11 cellular contexts compared by ENCODE assay signal in the genomic region with DNA sequence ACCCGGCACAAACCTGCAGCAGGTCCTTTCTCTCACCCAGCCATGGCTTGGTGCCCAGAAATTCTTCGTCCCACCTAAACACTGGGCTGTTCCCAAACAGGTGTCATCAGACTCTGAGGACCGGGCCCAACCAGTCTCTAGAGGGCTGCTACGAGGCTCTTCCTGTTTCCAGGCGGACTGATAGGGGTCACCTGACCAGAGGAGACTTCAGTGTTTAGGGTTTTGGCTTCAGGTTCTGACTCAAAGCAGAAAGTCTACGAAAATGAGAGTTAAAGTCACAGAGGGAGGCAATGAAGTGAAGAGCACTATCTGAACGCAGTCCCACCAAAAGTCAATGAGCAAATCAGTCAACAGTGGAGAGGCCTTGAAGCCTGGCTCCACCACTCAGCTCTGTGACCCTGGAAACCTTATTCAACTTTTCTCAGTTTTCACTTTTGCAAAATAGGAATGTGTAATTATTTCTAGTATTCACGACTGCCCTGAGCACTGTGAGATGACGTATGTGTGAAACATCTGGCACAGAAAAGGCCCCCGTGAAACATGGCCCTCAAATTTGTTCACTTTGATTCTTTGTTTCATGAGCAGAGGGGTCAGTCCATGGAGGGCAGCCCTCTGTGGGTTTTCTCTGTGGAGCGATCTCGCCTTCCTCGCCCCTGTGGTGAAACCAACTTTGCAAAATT.
A peak's percentile ranks its signal among the peaks of the same experiment; 100 is the strongest.
DNase-seq lines count a peak whose midpoint lies in the region; ATAC-seq and TF ChIP-seq lines count a peak whose summit lies in the region.
"Had no signal": no experiment of that assay in that cellular context is flagged by ENCODE, and none has a peak within 500 bp of the region (broad histone marks: within the 10 kb centered on the region; RNA-seq: fewer than 3 reads in every experiment).

No MANE protein-coding gene starts in this region.

- no peak overlapping the region for H3K4me3 Mint-ChIP-seq in activated T-helper 17 cell treated with anti-CD3 and anti-CD28 coated beads, Interleukin-2, amount 50 U/mL, for 72 hours
- no peak overlapping the region for H3K4me3 Mint-ChIP-seq in stimulated activated naive CD8-positive, alpha-beta T cell treated with anti-CD3 and anti-CD28 coated beads, Interleukin-15, amount 100 ng/mL, for 72 hours
- H3K4me3 Mint-ChIP-seq: T-helper 2 cell treated with Interferon-gamma antibody and Interleukin-4, amounts not matched to agents 5 μg/mL and 100 μg/mL, for 36 hours had no signal

- peaks cover under 1% of the 10 kb centered on the region for H3K9me3 Mint-ChIP-seq in activated T-helper 17 cell treated with anti-CD3 and anti-CD28 coated beads, Interleukin-2, amount 50 U/mL, for 72 hours
- H3K9me3 Mint-ChIP-seq in stimulated activated naive CD8-positive, alpha-beta T cell treated with anti-CD3 and anti-CD28 coated beads, Interleukin-15, amount 100 ng/mL, for 72 hours, result no peaks in the 10 kb centered on the region
- H3K9me3 Mint-ChIP-seq: T-helper 2 cell treated with Interferon-gamma antibody and Interleukin-4, amounts not matched to agents 5 μg/mL and 100 μg/mL, for 36 hours had no signal

- H3K27me3 Mint-ChIP-seq in activated T-helper 17 cell treated with anti-CD3 and anti-CD28 coated beads, Interleukin-2, amount 50 U/mL, for 72 hours, result no peaks in the 10 kb centered on the region
- no peaks in the 10 kb centered on the region for H3K27me3 Mint-ChIP-seq in stimulated activated naive CD8-positive, alpha-beta T cell treated with anti-CD3 and anti-CD28 coated beads, Interleukin-15, amount 100 ng/mL, for 72 hours

- H3K36me3 Mint-ChIP-seq in activated T-helper 17 cell treated with anti-CD3 and anti-CD28 coated beads, Interleukin-2, amount 50 U/mL, for 72 hours (ENCODE audit: low read depth), result no peaks in the 10 kb centered on the region

- no peak overlapping the region for H3K27ac ChIP-seq in RWPE1
- H3K27ac ChIP-seq: HL-60, parathyroid adenoma had no signal

- POLR2A ChIA-PET in RWPE1 (lab: Yijun Ruan, JAX; ENCODE audit: low non-redundant PET), result no interaction called here

- H3K4me1 Mint-ChIP-seq in activated T-helper 17 cell treated with anti-CD3 and anti-CD28 coated beads, Interleukin-2, amount 50 U/mL, for 72 hours, result no peaks in the 10 kb centered on the region
- no peaks in the 10 kb centered on the region for H3K4me1 Mint-ChIP-seq in stimulated activated naive CD8-positive, alpha-beta T cell treated with anti-CD3 and anti-CD28 coated beads, Interleukin-15, amount 100 ng/mL, for 72 hours

- no peak for TF ChIP-seq CTCF in RWPE1 (conservative IDR thresholded peaks at IDR 0.05; ENCODE audit: low read depth)

- CTCF ChIA-PET in RWPE1 (lab: Yijun Ruan, JAX), result no interaction called here

- peak; percentile 78 for DNase-seq in NCI-H2196 (lab: John Stamatoyannopoulos, UW; ENCODE audit: unreplicated experiment)
- no peak for DNase-seq in stimulated activated naive CD8-positive, alpha-beta T cell treated with anti-CD3 and anti-CD28 coated beads, Interleukin-15, amount 100 ng/mL, for 72 hours
- no peak for DNase-seq in T1000 (lab: John Stamatoyannopoulos, UW)
- DNase-seq in RWPE1 (ENCODE audit: low spot score), result no peak

- H3K27ac Mint-ChIP-seq in activated T-helper 17 cell treated with anti-CD3 and anti-CD28 coated beads, Interleukin-2, amount 50 U/mL, for 72 hours, result no peak overlapping the region
- no peak overlapping the region for H3K27ac Mint-ChIP-seq in stimulated activated naive CD8-positive, alpha-beta T cell treated with anti-CD3 and anti-CD28 coated beads, Interleukin-15, amount 100 ng/mL, for 72 hours
- H3K27ac Mint-ChIP-seq: T-helper 2 cell treated with Interferon-gamma antibody and Interleukin-4, amounts not matched to agents 5 μg/mL and 100 μg/mL, for 36 hours had no signal

- ATAC-seq in GM18502 (IDR thresholded peaks at IDR 0.05; ENCODE audit: poor library complexity, unreplicated experiment) (peak; percentile 94), GM19468 (IDR thresholded peaks at IDR 0.05; ENCODE audit: extremely low read depth, unreplicated experiment) (peak; percentile 89), HG03060 (IDR thresholded peaks at IDR 0.05; ENCODE audit: low read depth, unreplicated experiment) (peak; percentile 83)
- no peak for ATAC-seq in activated T-helper 17 cell treated with anti-CD3 and anti-CD28 coated beads, Interleukin-2, amount 50 U/mL, for 72 hours (replicated peaks)
- no peak for ATAC-seq in stimulated activated naive CD8-positive, alpha-beta T cell treated with anti-CD3 and anti-CD28 coated beads, Interleukin-15, amount 100 ng/mL, for 72 hours

Comparison
In these comparisons a context has a peak if more than half of its experiments do, and no peak if none do; other contexts are left out.
1. ATAC-seq: peak in GM18502 (single experiment), GM19468 (single experiment) and HG03060 (single experiment); none in activated T-helper 17 cell treated with anti-CD3 and anti-CD28 coated beads, Interleukin-2, amount 50 U/mL, for 72 hours (single experiment) and stimulated activated naive CD8-positive, alpha-beta T cell treated with anti-CD3 and anti-CD28 coated beads, Interleukin-15, amount 100 ng/mL, for 72 hours (single experiment).